Comparison of ENCODE assay signal across 27 cellular contexts in the genomic region with DNA sequence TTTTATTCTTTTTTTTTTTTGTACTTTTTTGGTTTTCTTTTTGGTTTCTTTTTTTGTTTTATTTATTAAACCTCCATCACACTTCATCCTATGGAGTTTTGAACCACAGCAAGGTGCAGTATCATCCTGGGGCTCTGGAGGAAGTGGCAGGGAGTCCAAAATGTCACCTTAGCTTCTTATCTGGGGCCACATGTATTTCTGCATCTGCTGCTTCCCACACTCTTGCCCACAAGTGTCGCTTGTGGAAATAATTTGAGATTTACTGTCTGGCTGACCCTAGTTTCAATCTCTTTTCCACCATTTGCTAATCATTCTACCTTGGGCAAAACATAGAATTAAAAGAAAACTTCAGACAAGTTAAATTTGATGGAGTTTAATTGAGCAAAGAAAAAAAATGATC. TPM values are rescaled to one million over a fixed set of nuclear protein-coding genes. Genes with fewer than 3 reads are reported as not detected.
"Had no signal": no experiment of that assay in that cellular context is flagged by ENCODE, and none has a peak within 500 bp of the region (broad histone marks: within the 10 kb centered on the region; RNA-seq: fewer than 3 reads in every experiment).

No MANE protein-coding gene starts in this region.

- H3K4me3 Mint-ChIP-seq: activated CD4-positive, alpha-beta T cell treated with anti-CD3 and anti-CD28 coated beads, Interleukin-2, amount 10 ng/mL, durations not matched to agents 7 days and 5 days; activated naive CD8-positive, alpha-beta T cell; activated T-helper 17 cell treated with anti-CD3 and anti-CD28 coated beads, Interleukin-2, amount 50 U/mL, for 72 hours; dendritic cell treated with granulocyte-macrophage colony-stimulating factor and Interleukin-4, amounts not matched to agents 40 ng/mL and 50 ng/mL, for 4 days; natural killer cell; T-cell; T-helper 2 cell treated with Interferon-gamma antibody and Interleukin-4, amounts not matched to agents 5 μg/mL and 100 μg/mL, for 36 hours had no signal

- ATAC-seq: activated T-helper 17 cell treated with anti-CD3 and anti-CD28 coated beads, Interleukin-2, amount 50 U/mL, for 72 hours; right cardiac atrium; T-cell had no signal

- H3K27me3 Mint-ChIP-seq: activated CD4-positive, alpha-beta T cell treated with anti-CD3 and anti-CD28 coated beads, Interleukin-2, amount 10 ng/mL, durations not matched to agents 7 days and 5 days; activated naive CD8-positive, alpha-beta T cell; activated T-helper 17 cell treated with anti-CD3 and anti-CD28 coated beads, Interleukin-2, amount 50 U/mL, for 72 hours; dendritic cell treated with granulocyte-macrophage colony-stimulating factor and Interleukin-4, amounts not matched to agents 40 ng/mL and 50 ng/mL, for 4 days; T-cell had no signal

- H3K36me3 Mint-ChIP-seq: natural killer cell had no signal

- DNase-seq: activated CD4-positive, alpha-beta T cell treated with anti-CD3 and anti-CD28 coated beads, Interleukin-2, amount 10 ng/mL, durations not matched to agents 7 days and 5 days; activated CD4-positive, CD25-positive, alpha-beta regulatory T cell treated with anti-CD3 and anti-CD28 coated beads, Interleukin-2, amount 50 U/mL, for 72 hours; activated T-cell treated with anti-CD3 and anti-CD28 coated beads for 4 hours; amniotic stem cell; brain microvascular endothelial cell; foreskin melanocyte; islet precursor cell; left ventricle myocardium inferior; mesendoderm; natural killer cell; posterior cingulate gyrus; right cardiac atrium; spleen; stomach; T-cell; thyroid gland; upper lobe of left lung had no signal

- H3K9me3 Mint-ChIP-seq: activated CD4-positive, alpha-beta T cell treated with anti-CD3 and anti-CD28 coated beads, Interleukin-2, amount 10 ng/mL, durations not matched to agents 7 days and 5 days; activated T-helper 17 cell treated with anti-CD3 and anti-CD28 coated beads, Interleukin-2, amount 50 U/mL, for 72 hours; dendritic cell treated with granulocyte-macrophage colony-stimulating factor and Interleukin-4, amounts not matched to agents 40 ng/mL and 50 ng/mL, for 4 days; natural killer cell; T-cell; T-helper 2 cell treated with Interferon-gamma antibody and Interleukin-4, amounts not matched to agents 5 μg/mL and 100 μg/mL, for 36 hours had no signal

- H3K9me3 ChIP-seq: esophagus muscularis mucosa, left ventricle myocardium inferior, spleen, stomach, thyroid gland, upper lobe of left lung, vagina had no signal

- H3K27ac Mint-ChIP-seq: activated CD4-positive, alpha-beta T cell treated with anti-CD3 and anti-CD28 coated beads, Interleukin-2, amount 10 ng/mL, durations not matched to agents 7 days and 5 days; activated naive CD8-positive, alpha-beta T cell; activated T-helper 17 cell treated with anti-CD3 and anti-CD28 coated beads, Interleukin-2, amount 50 U/mL, for 72 hours; dendritic cell treated with granulocyte-macrophage colony-stimulating factor and Interleukin-4, amounts not matched to agents 40 ng/mL and 50 ng/mL, for 4 days; T-helper 2 cell treated with Interferon-gamma antibody and Interleukin-4, amounts not matched to agents 5 μg/mL and 100 μg/mL, for 36 hours had no signal

- FAIRE-seq: astrocyte had no signal

RNA-seq across cellular contexts. Expression of a gene that starts 44.7 kb away (rescaled TPM):
- total RNA-seq: cardiac septum, glomerular endothelial cell, osteoblast had no signal
